13 cellular contexts compared by ENCODE assay signal in genomic region chr11:121610706-121611105, GRCh38.
DNase-seq lines count a peak whose midpoint lies in the region; ATAC-seq and TF ChIP-seq lines count a peak whose summit lies in the region.
"Had no signal": no experiment of that assay in that cellular context is flagged by ENCODE, and none has a peak within 500 bp of the region (broad histone marks: within the 10 kb centered on the region; RNA-seq: fewer than 3 reads in every experiment).

No MANE protein-coding gene starts in this region.

- in situ Hi-C loops in G401 (cut with HindIII; ENCODE audit: low sequenced_read_pairs) = no loop called here

- TF ChIP-seq CTCF in foreskin keratinocyte (conservative IDR thresholded peaks at IDR 0.05) = no peak

- DNase-seq in G401 (ENCODE audit: low spot score) (peak; percentile 7), caudate nucleus (lab: John Stamatoyannopoulos, UW) (peak in 8 of 61 donors; percentile 9 to 61 (median 15)), superior temporal gyrus (ENCODE audit: extremely low spot score) (peak; percentile 30), sciatic nerve (ENCODE audit: low spot score) (no peak), foreskin keratinocyte (no peak)
- DNase-seq: Caco-2; CD8-positive, alpha-beta T cell; DND-41; GF-D8; IMR-90 had no signal

- H3K4me1 ChIP-seq in foreskin keratinocyte = no peaks in the 10 kb centered on the region
- H3K4me1 ChIP-seq: A549, Caco-2 had no signal

- no peak for ATAC-seq in sciatic nerve
- no peak for ATAC-seq in GM19452 (IDR thresholded peaks at IDR 0.05; ENCODE audit: unreplicated experiment)
- no peak for ATAC-seq in foreskin keratinocyte
- ATAC-seq: A549; CD8-positive, alpha-beta T cell had no signal

- H3K27me3 ChIP-seq in layer of hippocampus (ENCODE audit: control insufficient read depth, insufficient read depth, low read length) (no peaks in the 10 kb centered on the region), foreskin keratinocyte (no peaks in the 10 kb centered on the region)

- H3K27ac ChIP-seq in caudate nucleus (ENCODE audit: low read depth, low read length) (peak overlapping the region; percentile 78), layer of hippocampus (ENCODE audit: low read depth, low read length) (peak overlapping the region; percentile 24), foreskin keratinocyte (no peak overlapping the region)
- H3K27ac ChIP-seq: A549 had no signal

- intact Hi-C loops in sciatic nerve (cut with DNase I) = no loop called here

Comparison
In these comparisons a context has a peak if more than half of its experiments do, and no peak if none do; other contexts are left out.
1. DNase-seq: peak in G401 (single experiment) and superior temporal gyrus (single experiment); none in sciatic nerve (single experiment) and foreskin keratinocyte (0 of 2).